ENCODE assay signal across 1 cellular context in genomic region chr19:44824758-44825157, GRCh38.
TF ChIP-seq lines count a peak whose summit lies in the region.

No MANE protein-coding gene starts in this region.

TF ChIP-seq in H1, 55 proteins besides CTCF, POLR2A, EP300 and RAD21:
- TF ChIP-seq PHF8 (conservative IDR thresholded peaks at IDR 0.05; ENCODE audit: low read depth, low read length) (no peak), CTBP2 (IDR thresholded peaks at IDR 0.05; ENCODE audit: borderline replicate concordance, insufficient read depth, insufficient read length, low read length) (no peak), POLR2AphosphoS5 (IDR thresholded peaks at IDR 0.05; ENCODE audit: low read depth, low read length) (no peak), JUND (IDR thresholded peaks at IDR 0.05; ENCODE audit: low read length) (no peak), GTF2F1 (IDR thresholded peaks at IDR 0.05; ENCODE audit: borderline replicate concordance, low read depth, low read length) (no peak), SIX5 (IDR thresholded peaks at IDR 0.05; ENCODE audit: low read depth, low read length) (no peak), RBBP5 (IDR thresholded peaks at IDR 0.05; ENCODE audit: borderline replicate concordance, low read depth, low read length) (no peak), SUZ12 (IDR thresholded peaks at IDR 0.05; ENCODE audit: low read length) (no peak), SP1 (IDR thresholded peaks at IDR 0.05; ENCODE audit: low read depth, low read length) (no peak), EGR1 (IDR thresholded peaks at IDR 0.05; ENCODE audit: borderline replicate concordance, low read depth, low read length) (no peak)
